9 cellular contexts compared by ENCODE assay signal in the genomic region with DNA sequence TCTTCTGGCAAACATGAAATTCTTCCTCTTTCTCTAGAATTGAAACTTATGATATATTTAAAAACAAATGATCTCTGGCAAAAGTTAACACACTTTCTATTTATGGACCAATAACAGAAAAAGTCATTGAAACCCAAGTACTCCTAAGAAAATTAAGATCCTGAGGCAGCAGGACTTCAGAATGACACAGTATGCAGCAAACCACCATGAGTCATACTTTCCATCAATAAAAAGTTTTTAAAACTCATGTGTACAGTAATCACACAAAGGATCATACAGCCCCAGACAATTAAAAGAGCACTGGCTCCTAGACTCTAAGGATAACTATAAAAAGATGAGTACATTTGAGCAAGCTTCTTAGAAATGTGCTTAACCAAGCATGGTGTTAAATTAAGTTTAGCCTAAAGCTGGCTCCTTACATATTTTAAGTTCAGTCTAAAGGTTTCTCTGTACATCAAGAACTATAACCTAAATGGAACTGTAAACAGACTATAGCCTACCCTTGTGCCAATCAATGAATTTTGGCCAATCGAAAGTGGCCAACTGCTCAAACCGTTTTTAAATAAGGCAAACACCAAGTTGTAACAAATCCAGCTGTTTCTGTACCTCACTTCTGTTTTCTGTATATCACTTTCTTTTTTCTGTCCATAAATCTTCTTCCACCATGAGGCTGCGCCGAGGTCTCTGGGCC.
DNase-seq lines count a peak whose midpoint lies in the region; ATAC-seq and TF ChIP-seq lines count a peak whose summit lies in the region.
"Had no signal": no experiment of that assay in that cellular context is flagged by ENCODE, and none has a peak within 500 bp of the region (broad histone marks: within the 10 kb centered on the region; RNA-seq: fewer than 3 reads in every experiment).

No MANE protein-coding gene starts in this region.

- H3K4me3 ChIP-seq in PC-3 (ENCODE audit: low read length) (no peak overlapping the region), epithelial cell of esophagus (ENCODE audit: low read length) (no peak overlapping the region), skeletal muscle tissue (ENCODE audit: low read length in 3 of 3) (no peak overlapping the region)

- BruUV-seq in PC-3 (replicated peaks; lab: Mats Ljungman, UMichigan): no TSS peak

- H3K4me2 ChIP-seq in PC-3 (ENCODE audit: low read length): no peak overlapping the region

- in situ Hi-C loops in ACHN (cut with HindIII; ENCODE audit: low pct_ligation_motif_present, low pct_unique_long_range_greater_than_20kb, low sequenced_read_pairs): no loop called here

- peak; percentile 74 for DNase-seq in H4 (ENCODE audit: low spot score)
- peak; percentile 52 for DNase-seq in PC-3
- peak; percentile 60 for DNase-seq in epithelial cell of esophagus (ENCODE audit: low read depth)
- no peak for DNase-seq in GM19240 (ENCODE audit: insufficient read length, low spot score)
- DNase-seq in ACHN: no peak
- no peak for DNase-seq in NCI-H82 (lab: John Stamatoyannopoulos, UW)
- DNase-seq: naive thymus-derived CD4-positive, alpha-beta T cell had no signal

- intact Hi-C loops in PC-3 (cut with micrococcal nuclease): no loop called here

- H3K27ac ChIP-seq in PC-3 (ENCODE audit: low read length): no peak overlapping the region
- H3K27ac ChIP-seq in skeletal muscle tissue (ENCODE audit: low read depth, low read length): peak overlapping the region; percentile 13

- H3K36me3 ChIP-seq in PC-3 (ENCODE audit: low read depth, low read length) (no peaks in the 10 kb centered on the region), skeletal muscle tissue (ENCODE audit: control insufficient read depth in 3 of 3, insufficient read depth in 3 of 3, low read length in 3 of 3) (no peaks in the 10 kb centered on the region)

- ATAC-seq in PC-3 (no peak), HG03139 (IDR thresholded peaks at IDR 0.05; ENCODE audit: unreplicated experiment) (no peak)
- ATAC-seq: naive thymus-derived CD4-positive, alpha-beta T cell had no signal

- POLR2A ChIA-PET in PC-3 (lab: Charles Lee; ENCODE audit: unreplicated experiment): no interaction called here

- H3K9me3 ChIP-seq in PC-3 (ENCODE audit: low read length) (no peaks in the 10 kb centered on the region), skeletal muscle tissue (ENCODE audit: control insufficient read depth in 3 of 3, low read length in 3 of 3) (no peaks in the 10 kb centered on the region)

- no peaks in the 10 kb centered on the region for H3K79me2 ChIP-seq in PC-3 (ENCODE audit: low read length)

- H3K27me3 ChIP-seq in PC-3 (ENCODE audit: low read length): no peaks in the 10 kb centered on the region
- H3K27me3 ChIP-seq in skeletal muscle tissue (ENCODE audit: control insufficient read depth in 3 of 3, insufficient read depth in 3 of 3, low read length in 3 of 3): no peaks in the 10 kb centered on the region

- TF ChIP-seq CTCF in PC-3 (conservative IDR thresholded peaks at IDR 0.05; ENCODE audit: low read depth, low read length) (no peak), epithelial cell of esophagus (IDR thresholded peaks at IDR 0.05; ENCODE audit: insufficient read depth, low read depth, low read length, missing control alignments) (no peak)

- H2AFZ ChIP-seq in PC-3 (ENCODE audit: low read length): no peak overlapping the region

- H3K4me1 ChIP-seq in PC-3 (ENCODE audit: insufficient read depth, low read length) (no peaks in the 10 kb centered on the region), skeletal muscle tissue (ENCODE audit: control insufficient read depth in 3 of 3, insufficient read depth in 3 of 3, low read length in 3 of 3) (peaks cover 0 to 3% (median 0%) of the 10 kb centered on the region in 3 donors)

- H4K20me1 ChIP-seq in PC-3 (ENCODE audit: low read length): no peaks in the 10 kb centered on the region

- H3K9ac ChIP-seq in PC-3 (ENCODE audit: low read length) (no peak overlapping the region), skeletal muscle tissue (ENCODE audit: low read depth in 1 of 3, low read length in 3 of 3) (no peak overlapping the region)

- H3F3A ChIP-seq in PC-3 (ENCODE audit: low read length, unreplicated experiment): no peaks in the 10 kb centered on the region

- no peaks in the 10 kb centered on the region for H3K9me2 ChIP-seq in PC-3 (replicated peaks; ENCODE audit: low read length)

- CTCF ChIA-PET in PC-3 (lab: Charles Lee): no interaction called here

Comparison
In these comparisons a context has a peak if more than half of its experiments do, and no peak if none do; other contexts are left out.
1. DNase-seq: peak in H4 (single experiment), PC-3 (single experiment) and epithelial cell of esophagus (single experiment); none in GM19240 (single experiment), ACHN (single experiment) and NCI-H82 (single experiment).